ENCODE assay signal across 20 cellular contexts in genomic region chr10:80522756-80523363, GRCh38. TPM values are rescaled to one million over a fixed set of nuclear protein-coding genes. Genes with fewer than 3 reads are reported as not detected.
DNase-seq lines count a peak whose midpoint lies in the region; ATAC-seq, FAIRE-seq and TF ChIP-seq lines count a peak whose summit lies in the region.
"Had no signal": no experiment of that assay in that cellular context is flagged by ENCODE, and none has a peak within 500 bp of the region (broad histone marks: within the 10 kb centered on the region; RNA-seq: fewer than 3 reads in every experiment).

No MANE protein-coding gene starts in this region.

- H3K9ac ChIP-seq in BLaER1 (no peak overlapping the region), endothelial cell of umbilical vein (replicated peaks; ENCODE audit: extremely low read depth, insufficient read depth, low read length) (no peak overlapping the region)

- H3K36me3 ChIP-seq in BLaER1 (peaks cover 43% of the 10 kb centered on the region), RWPE2 (ENCODE audit: low read depth) (peaks cover 28% of the 10 kb centered on the region), endothelial cell of umbilical vein (ENCODE audit: control insufficient read depth in 2 of 2, extremely low read depth in 1 of 2, insufficient read depth in 2 of 2, low read length in 2 of 2) (peaks cover 12 to 27% of the 10 kb centered on the region in 2 experiments), MG63 (no peaks in the 10 kb centered on the region; the same call in 1 of the 2 replicates)
- H3K36me3 ChIP-seq in CD8-positive, alpha-beta memory T cell (ENCODE audit: insufficient read depth, low read length), result peaks cover 9% of the 10 kb centered on the region

- H4K20me1 ChIP-seq in BLaER1 (peaks cover 37% of the 10 kb centered on the region), endothelial cell of umbilical vein (replicated peaks; ENCODE audit: control insufficient read depth, extremely low read depth, insufficient read depth, low read length) (no peaks in the 10 kb centered on the region)

- dilution Hi-C loops in endothelial cell of umbilical vein (cut with MboI; ENCODE audit: extremely low pct_ligation_motif_present, low sequenced_read_pairs), result no loop called here

- no peak for DNase-seq in CD8-positive, alpha-beta memory T cell
- no peak for DNase-seq in RWPE2 (ENCODE audit: low spot score)
- DNase-seq in endothelial cell of umbilical vein (ENCODE audit: low read depth, low spot score), result no peak
- DNase-seq in hepatic stellate cell (ENCODE audit: low spot score), result no peak
- no peak for DNase-seq in MG63
- no peak for DNase-seq in stimulated activated naive CD4-positive, alpha-beta T cell (lab: John Stamatoyannopoulos, UW)
- DNase-seq in NCI-H1105 (lab: John Stamatoyannopoulos, UW), result no peak
- DNase-seq: activated CD8-positive, alpha-beta memory T cell treated with anti-CD3 and anti-CD28 coated beads, Interleukin-2, amount 50 U/mL, for 48 hours; C1 segment of cervical spinal cord; cortex of kidney; HCEC 1CT; hypothalamus; left ventricle myocardium superior; naive B cell; NCI-H2029 treated with DMSO at 0.1 percent for 48 hours; right cardiac atrium; stimulated activated CD4-positive, alpha-beta T cell treated with anti-CD3 and anti-CD28 coated beads, Interleukin-2, amount 100 ng/mL, for 24 hours had no signal

- ATAC-seq in RWPE2 (ENCODE audit: low read depth), result peak; percentile 21; the same call in 2 of the 3 replicates
- ATAC-seq: left ventricle myocardium superior, right cardiac atrium had no signal

- H3K4me3 ChIP-seq in BLaER1, result no peak overlapping the region
- no peak overlapping the region for H3K4me3 ChIP-seq in CD8-positive, alpha-beta memory T cell (ENCODE audit: low read length)
- no peak overlapping the region for H3K4me3 ChIP-seq in RWPE2 (ENCODE audit: severe bottlenecking)
- no peak overlapping the region for H3K4me3 ChIP-seq in endothelial cell of umbilical vein (replicated peaks in 1 of 3; ENCODE audit: insufficient read depth in 1 of 3, low read depth in 1 of 3, low read length in 3 of 3)
- no peak overlapping the region for H3K4me3 ChIP-seq in MG63
- H3K4me3 ChIP-seq: SJSA1 had no signal

- no peaks in the 10 kb centered on the region for H3K79me2 ChIP-seq in endothelial cell of umbilical vein (ENCODE audit: control insufficient read depth, insufficient read depth, low read length)

- FAIRE-seq in endothelial cell of umbilical vein (lab: Jason Lieb, UNC), result peak; percentile 26

- H3K4me3 Mint-ChIP-seq in CD8-positive, alpha-beta memory T cell, result no peak overlapping the region
- H3K4me3 Mint-ChIP-seq: naive B cell had no signal

- no peak overlapping the region for H2AFZ ChIP-seq in endothelial cell of umbilical vein (ENCODE audit: low read depth, low read length)

- H3K9me3 Mint-ChIP-seq in CD8-positive, alpha-beta memory T cell, result no peaks in the 10 kb centered on the region
- H3K9me3 Mint-ChIP-seq: naive B cell had no signal

- H3K27ac Mint-ChIP-seq in CD8-positive, alpha-beta memory T cell, result peak overlapping the region in 6 of 8 donors; percentile 47 to 89 (median 73)

- no peaks in the 10 kb centered on the region for H3K9me1 ChIP-seq in endothelial cell of umbilical vein (replicated peaks; ENCODE audit: control insufficient read depth, extremely low read depth, insufficient read depth, low read length)

- peaks cover 39 to 62% (median 61%) of the 10 kb centered on the region in 3 donors for H3K4me1 Mint-ChIP-seq in CD8-positive, alpha-beta memory T cell

- CTCF ChIA-PET in CD8-positive, alpha-beta memory T cell (lab: Charles Lee), result interaction anchor here (1.2 kb wide), 1 partner anchor 11 kb away, joined by 4 read pairs; no protein-coding TSS in a partner anchor
- CTCF ChIA-PET in endothelial cell of umbilical vein (lab: Charles Lee), result interaction anchor here (0.7 to 1.6 kb wide), 3 partner anchors 17 to 115 kb away, joined by 3 to 8 read pairs (median 3); partner anchors contain the start of gene PRXL2A

- H3K4me2 ChIP-seq in BLaER1 (peak overlapping the region; percentile 69; the same call in 1 of the 2 replicates), endothelial cell of umbilical vein (ENCODE audit: insufficient read depth, low read length) (no peak overlapping the region)

- H3K4me1 ChIP-seq in BLaER1 (peaks cover 99% of the 10 kb centered on the region), RWPE2 (ENCODE audit: insufficient read depth, poor library complexity, severe bottlenecking) (no peaks in the 10 kb centered on the region), endothelial cell of umbilical vein (ENCODE audit: control insufficient read depth, extremely low read depth, insufficient read depth, low read length) (no peaks in the 10 kb centered on the region)
- H3K4me1 ChIP-seq in CD8-positive, alpha-beta memory T cell (ENCODE audit: insufficient read depth, low read length), result peaks cover 45% of the 10 kb centered on the region

- intact Hi-C loops in endothelial cell of umbilical vein (cut with micrococcal nuclease), result no loop called here

- POLR2A ChIA-PET in CD8-positive, alpha-beta memory T cell (lab: Charles Lee), result interaction anchor here (0.7 kb wide), 1 partner anchor 14 kb away, joined by 7 read pairs; no protein-coding TSS in a partner anchor
- POLR2A ChIA-PET in endothelial cell of umbilical vein (lab: Charles Lee), result no interaction called here

- H3K27me3 ChIP-seq in BLaER1 (no peaks in the 10 kb centered on the region), RWPE2 (ENCODE audit: insufficient read depth, poor library complexity, severe bottlenecking) (no peaks in the 10 kb centered on the region), endothelial cell of umbilical vein (ENCODE audit: control insufficient read depth in 2 of 2, insufficient read depth in 2 of 2, low read length in 2 of 2) (no peaks in the 10 kb centered on the region), MG63 (no peaks in the 10 kb centered on the region)
- no peaks in the 10 kb centered on the region for H3K27me3 ChIP-seq in CD8-positive, alpha-beta memory T cell (ENCODE audit: insufficient read depth, low read length, poor library complexity, severe bottlenecking)
- H3K27me3 ChIP-seq: SJSA1 had no signal

- TF ChIP-seq POLR2A in endothelial cell of umbilical vein (IDR thresholded peaks at IDR 0.05; ENCODE audit: low read depth, low read length), result peak; percentile 27

- TF ChIP-seq CTCF in RWPE2 (IDR thresholded peaks at IDR 0.05; ENCODE audit: poor library complexity, severe bottlenecking) (no peak), endothelial cell of umbilical vein (IDR thresholded peaks at IDR 0.05; ENCODE audit: extremely low read depth in 1 of 2, insufficient read depth in 1 of 2, low read depth in 1 of 2, low read length in 2 of 2) (no peak)

- H3K9me3 ChIP-seq in BLaER1, result no peaks in the 10 kb centered on the region
- no peaks in the 10 kb centered on the region for H3K9me3 ChIP-seq in CD8-positive, alpha-beta memory T cell (ENCODE audit: low read length)
- H3K9me3 ChIP-seq in RWPE2 (ENCODE audit: severe bottlenecking), result no peaks in the 10 kb centered on the region
- H3K9me3 ChIP-seq in endothelial cell of umbilical vein (replicated peaks; ENCODE audit: control insufficient read depth, insufficient read depth, low read length), result no peaks in the 10 kb centered on the region
- no peaks in the 10 kb centered on the region for H3K9me3 ChIP-seq in MG63
- H3K9me3 ChIP-seq: SJSA1 had no signal

- H3K36me3 Mint-ChIP-seq in CD8-positive, alpha-beta memory T cell, result peaks cover 0 to 43% (median 2%) of the 10 kb centered on the region in 3 donors

- H3K27ac ChIP-seq in BLaER1 (no peak overlapping the region; the same call in 1 of the 2 replicates), RWPE2 (ENCODE audit: poor library complexity, severe bottlenecking) (peak overlapping the region; percentile 11), endothelial cell of umbilical vein (ENCODE audit: insufficient read depth, low read depth, low read length) (no peak overlapping the region)
- H3K27ac ChIP-seq in CD8-positive, alpha-beta memory T cell (ENCODE audit: low read depth, low read length), result no peak overlapping the region
- H3K27ac ChIP-seq: SJSA1 had no signal

- H3K27me3 Mint-ChIP-seq in CD8-positive, alpha-beta memory T cell, result peaks cover 0 to 1% of the 10 kb centered on the region in 2 donors
- H3K27me3 Mint-ChIP-seq: naive B cell had no signal

- BruUV-seq in endothelial cell of umbilical vein (replicated peaks; lab: Mats Ljungman, UMichigan), result no TSS peak

TF ChIP-seq in endothelial cell of umbilical vein, 7 proteins besides CTCF, POLR2A, EP300 and RAD21:
- peak; percentile 62 for TF ChIP-seq POLR2AphosphoS5 (IDR thresholded peaks at IDR 0.05; ENCODE audit: insufficient read depth, low read depth, low read length)
- no peak for TF ChIP-seq MAX (IDR thresholded peaks at IDR 0.05; ENCODE audit: insufficient read depth, insufficient read length)

RNA-seq across cellular contexts. Expression of gene SH2D4B, which starts 14.8 kb away (rescaled TPM):
- total RNA-seq in CD8-positive, alpha-beta memory T cell, result under 1 TPM; 0.11 to 0.13 TPM
- polyA plus RNA-seq in CD8-positive, alpha-beta memory T cell, result not detected
- not detected in 2 replicates for total RNA-seq in endothelial cell of umbilical vein
- polyA plus RNA-seq in endothelial cell of umbilical vein, result not detected in 2 replicates
- polyA plus RNA-seq in endothelial cell of umbilical vein (2011; cell fraction: cytosol; rRNA removed), result not detected in 2 replicates
- 0.04 and 0.08 TPM in 2 replicates for polyA plus RNA-seq in endothelial cell of umbilical vein (2011; cell fraction: nucleus; rRNA removed)
- not detected in 2 replicates for polyA plus RNA-seq in endothelial cell of umbilical vein (2012)
- polyA minus RNA-seq in endothelial cell of umbilical vein, result 0.07 TPM in 1 of 2 replicates, not detected in the other
- polyA minus RNA-seq in endothelial cell of umbilical vein (2011; cell fraction: cytosol; rRNA and poly(A)+ RNA removed), result not detected
- 0.14 TPM in 2 replicates for polyA minus RNA-seq in endothelial cell of umbilical vein (2011; cell fraction: nucleus; rRNA and poly(A)+ RNA removed)
- not detected in 2 replicates for total RNA-seq in MG63 (2014; rRNA removed; shearing (Covaris generic); ENCODE audit: low replicate concordance)
- total RNA-seq: left ventricle myocardium superior, right cardiac atrium had no signal
- polyA plus RNA-seq: right cardiac atrium, urinary bladder had no signal
